28 cellular contexts compared by ENCODE assay signal in the genomic region with DNA sequence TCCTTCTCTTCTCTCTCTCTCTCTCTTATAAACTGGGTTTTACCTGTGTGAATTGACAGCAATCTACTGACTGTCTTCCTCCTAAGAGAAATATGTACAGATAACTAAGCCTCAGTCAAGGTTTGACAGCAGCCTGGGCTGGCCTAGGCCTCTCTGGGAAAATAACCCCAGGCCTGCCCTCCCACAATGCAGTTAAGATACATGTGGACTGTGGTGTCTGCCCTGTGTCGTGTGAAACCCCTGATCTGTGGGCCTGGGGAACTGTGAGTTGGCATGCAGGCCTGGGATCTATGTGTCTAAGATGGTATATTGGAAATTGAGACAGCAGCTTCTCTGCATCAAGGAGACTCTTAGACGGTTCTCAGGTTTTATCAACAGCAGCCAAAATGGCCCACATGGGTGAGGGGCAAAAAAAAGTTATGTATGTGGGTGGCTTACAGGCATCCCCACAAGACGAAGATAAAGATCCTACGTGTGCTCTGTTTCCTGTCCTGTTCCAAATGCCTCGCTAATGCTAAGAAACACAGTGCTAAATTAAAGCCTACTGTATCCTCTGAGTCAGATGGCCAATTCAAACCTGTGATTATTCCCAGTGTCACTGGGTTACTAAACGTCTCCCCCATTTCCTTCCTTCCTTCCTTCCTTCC. TPM values are rescaled to one million over a fixed set of nuclear protein-coding genes. Genes with fewer than 3 reads are reported as not detected.
"Had no signal": no experiment of that assay in that cellular context is flagged by ENCODE, and none has a peak within 500 bp of the region (broad histone marks: within the 10 kb centered on the region; RNA-seq: fewer than 3 reads in every experiment).

No MANE protein-coding gene starts in this region.

- H3K36me3 ChIP-seq: ascending aorta, cardiac muscle cell, Peyer's patch, SJCRH30 had no signal

- ATAC-seq: activated naive CD4-positive, alpha-beta T cell treated with anti-CD3 and anti-CD28 coated beads, Interleukin-2, amount 50 U/mL, for 72 hours; activated naive CD8-positive, alpha-beta T cell treated with anti-CD3 and anti-CD28 coated beads, Interleukin-2, amount 50 U/mL, for 24 hours; activated T-cell treated with anti-CD3 and anti-CD28 coated beads, Interleukin-2, amount 50 U/mL, for 4 hours; T-helper 17 cell had no signal

- H3K27me3 ChIP-seq: ascending aorta, cardiac muscle cell, Peyer's patch, SJCRH30 had no signal

- H3K27ac ChIP-seq: ascending aorta, cardiac muscle cell, Peyer's patch, RWPE1, SJCRH30 had no signal

- H3K4me1 ChIP-seq: ascending aorta, Peyer's patch, SJCRH30 had no signal

- H3K4me3 ChIP-seq: ascending aorta, cardiac muscle cell, Peyer's patch, SJCRH30 had no signal

- H3K9me3 ChIP-seq: ascending aorta, Peyer's patch, SJCRH30 had no signal

- DNase-seq: activated B cell treated with CpG ODN at 0.5 μM for 24 hours; activated CD4-positive, alpha-beta memory T cell treated with anti-CD3 and anti-CD28 coated beads for 36 hours; activated CD4-positive, alpha-beta T cell treated with anti-CD3 and anti-CD28 coated beads for 1 hour; activated CD4-positive, alpha-beta T cell treated with anti-CD3 and anti-CD28 coated beads, Interleukin-2, amount 10 ng/mL, durations not matched to agents 7 days and 5 days; activated CD8-positive, alpha-beta memory T cell treated with anti-CD3 and anti-CD28 coated beads for 24 hours; activated effector memory CD4-positive, alpha-beta T cell treated with anti-CD3 and anti-CD28 coated beads, Interleukin-2, amount 50 U/mL, for 16 hours; activated naive CD4-positive, alpha-beta T cell treated with Interleukin-2 at 50 U/mL for 16 hours; activated naive CD8-positive, alpha-beta T cell treated with anti-CD3 and anti-CD28 coated beads, Interleukin-2, amount 50 U/mL, for 24 hours; activated T-cell treated with anti-CD3 and anti-CD28 coated beads, Interleukin-2, amount 50 U/mL, for 4 hours; amniotic stem cell; MM.1S; NCI-H1105; NCI-H1436; NCI-H1694 treated with DMSO at 0.1 percent for 48 hours; NCI-H2081; NCI-H510A treated with DMSO at 0.1 percent for 48 hours; NCI-H69; NK-92 treated with Interleukin-12 subunit alpha and Interleukin-12 subunit beta, amount 100 ng/mL, for 24 hours; OCI-M1; Peyer's patch; Right ventricle myocardium superior; SJCRH30; T-helper 17 cell; T-helper 9 cell had no signal

RNA-seq across cellular contexts. Expression of a gene that starts 19.0 kb away (rescaled TPM):
- total RNA-seq: activated B cell treated with CpG ODN at 0.5 μM for 24 hours; activated CD4-positive, alpha-beta memory T cell treated with anti-CD3 and anti-CD28 coated beads for 36 hours; activated naive CD4-positive, alpha-beta T cell treated with anti-CD3 and anti-CD28 coated beads, Interleukin-2, amount 50 U/mL, for 72 hours; activated T-cell treated with anti-CD3 and anti-CD28 coated beads, Interleukin-2, amount 50 U/mL, for 4 hours; ascending aorta; Right ventricle myocardium superior; SJCRH30 had no signal
- polyA plus RNA-seq: cardiac muscle cell had no signal
